In genomic region chr3:111989061-111989678, GRCh38 we compare ENCODE assay signal across 2 cellular contexts.
A peak's percentile ranks its signal among the peaks of the same experiment; 100 is the strongest.
TF ChIP-seq lines count a peak whose summit lies in the region.

No MANE protein-coding gene starts in this region.

TF ChIP-seq in HCT116, 20 proteins besides CTCF, POLR2A, EP300 and RAD21:
- no peak for TF ChIP-seq CEBPB (IDR thresholded peaks at IDR 0.05; ENCODE audit: low read depth)
- TF ChIP-seq JUND (IDR thresholded peaks at IDR 0.05) = peak; percentile 17; the same call in 1 of the 2 replicates
- 0 out of 2 replicates have a peak, but pooled peaks have one; percentile 10 for TF ChIP-seq SP1 (IDR thresholded peaks at IDR 0.05; ENCODE audit: low read depth)
- no peak for TF ChIP-seq EZH2 (IDR thresholded peaks at IDR 0.05)
- TF ChIP-seq ELF1 (IDR thresholded peaks at IDR 0.05; ENCODE audit: borderline replicate concordance, low read depth) = no peak
- TF ChIP-seq ZBTB33 (IDR thresholded peaks at IDR 0.05; ENCODE audit: extremely low read depth, insufficient replicate concordance, low read length) = no peak
- TF ChIP-seq YY1 (IDR thresholded peaks at IDR 0.05; ENCODE audit: extremely low read depth, insufficient replicate concordance, low read depth, low read length) = peak; percentile 37

TF ChIP-seq in SK-N-SH, 30 proteins besides CTCF, POLR2A, EP300 and RAD21:
- peak; percentile 32; the same call in 1 of the 2 replicates for TF ChIP-seq TCF12 (IDR thresholded peaks at IDR 0.05)
- TF ChIP-seq FOSL2 (IDR thresholded peaks at IDR 0.05; ENCODE audit: borderline replicate concordance, low read depth) = no peak
- 0 out of 2 replicates have a peak, but pooled peaks have one; percentile 15 for TF ChIP-seq NRF1 (IDR thresholded peaks at IDR 0.05; ENCODE audit: low read depth, low read length)
- no peak for TF ChIP-seq PBX3 (IDR thresholded peaks at IDR 0.05)
- peak; percentile 77 for TF ChIP-seq SMC3 (IDR thresholded peaks at IDR 0.05; ENCODE audit: low read depth, low read length)
TF ChIP-seq in SK-N-SH: peak in this region for 3.
